Comparison of ENCODE assay signal across 9 cellular contexts in genomic region chr6:105564503-105564902, GRCh38.
"Had no signal": no experiment of that assay in that cellular context is flagged by ENCODE, and none has a peak within 500 bp of the region (broad histone marks: within the 10 kb centered on the region; RNA-seq: fewer than 3 reads in every experiment).

No MANE protein-coding gene starts in this region.

- H3K27me3 Mint-ChIP-seq: IgD-negative memory B cell had no signal

- FAIRE-seq: H54, HepG2 had no signal

- H3K4me3 Mint-ChIP-seq: HFFc6, IgD-negative memory B cell had no signal

- H3K4me1 Mint-ChIP-seq: IgD-negative memory B cell had no signal

- ATAC-seq: HCT116, HepG2 had no signal

- H3K36me3 Mint-ChIP-seq: IgD-negative memory B cell had no signal

- DNase-seq: GOT3, HFFc6, KBM-7 had no signal

- H3K27ac ChIP-seq: HL-60, KMS-11 had no signal

- H3K27ac Mint-ChIP-seq: HFFc6, IgD-negative memory B cell had no signal
